ENCODE assay signal across 1 cellular context in genomic region chr1:18936814-18937481, GRCh38.
TF ChIP-seq lines count a peak whose summit lies in the region.

No MANE protein-coding gene starts in this region.

TF ChIP-seq in H1, 55 proteins besides CTCF, POLR2A, EP300 and RAD21:
- TF ChIP-seq KDM1A (IDR thresholded peaks at IDR 0.05; ENCODE audit: borderline replicate concordance, low read length) (peak; percentile 74; the same call in 1 of the 2 replicates), ASH2L (IDR thresholded peaks at IDR 0.05; ENCODE audit: low read length) (no peak), MAFK (IDR thresholded peaks at IDR 0.05; ENCODE audit: low read depth, low read length) (no peak), FOSL1 (IDR thresholded peaks at IDR 0.05; ENCODE audit: insufficient read depth, low read depth, low read length) (no peak), NRF1 (IDR thresholded peaks at IDR 0.05; ENCODE audit: low read depth, low read length) (no peak), SIRT6 (IDR thresholded peaks at IDR 0.05; ENCODE audit: low read length) (no peak), TAF7 (optimal IDR thresholded peaks at IDR 0.05; ENCODE audit: borderline replicate concordance, low read depth, low read length) (no peak)
TF ChIP-seq in H1: peak in this region for 1.
